Comparison of ENCODE assay signal across 8 cellular contexts in the genomic region with DNA sequence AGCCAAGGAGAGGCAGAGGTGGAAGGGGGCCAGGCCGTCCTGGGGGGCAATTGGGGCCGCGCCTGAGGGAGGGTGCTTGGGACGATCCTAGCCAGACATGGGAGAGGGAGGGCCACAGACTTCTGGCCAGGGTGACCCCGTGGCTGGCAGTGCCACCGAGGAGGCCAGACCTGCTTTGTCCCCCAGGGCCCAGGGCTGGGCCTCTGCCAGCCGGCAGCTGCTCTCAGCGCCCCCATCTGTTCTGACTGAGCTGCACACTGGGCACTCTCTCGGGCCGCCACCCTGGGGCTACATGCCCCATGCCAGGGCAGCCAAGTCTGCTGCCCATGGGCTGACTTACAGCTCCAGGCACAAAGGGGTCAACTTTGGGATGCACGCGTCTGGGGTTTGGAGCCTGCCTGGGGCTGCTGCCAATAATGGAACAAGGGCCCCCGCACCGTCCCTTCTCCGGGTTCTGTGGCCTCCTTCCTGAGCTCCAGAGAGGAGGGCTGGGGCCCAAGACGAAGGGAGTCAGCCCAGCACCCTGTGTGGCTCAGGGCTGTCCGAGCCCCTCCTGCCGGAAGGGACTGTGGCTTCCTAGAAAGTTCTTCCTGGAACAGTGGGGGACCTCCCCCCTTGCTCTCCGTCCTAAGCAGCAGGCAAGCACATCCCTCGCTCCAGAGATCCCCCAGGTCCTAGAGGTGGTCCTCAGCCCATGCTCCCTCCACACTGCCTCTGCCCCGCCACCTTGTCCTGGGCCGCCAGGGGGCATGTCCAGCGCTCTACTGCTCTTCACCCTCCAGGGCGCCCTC. TPM values are rescaled to one million over a fixed set of nuclear protein-coding genes. Genes with fewer than 3 reads are reported as not detected.
DNase-seq lines count a peak whose midpoint lies in the region; ATAC-seq and TF ChIP-seq lines count a peak whose summit lies in the region.

No MANE protein-coding gene starts in this region.

- no peaks in the 10 kb centered on the region for H3K36me3 ChIP-seq in CD4-positive, alpha-beta memory T cell (ENCODE audit: insufficient read depth, low read length)
- H3K36me3 ChIP-seq in kidney epithelial cell (ENCODE audit: control insufficient read depth, insufficient read depth, low read length), result no peaks in the 10 kb centered on the region
- peaks cover 0 to 16% (median 10%) of the 10 kb centered on the region in 5 donors for H3K36me3 ChIP-seq in subcutaneous abdominal adipose tissue (ENCODE audit: control insufficient read depth in 5 of 5, insufficient read depth in 5 of 5, low read length in 5 of 5)

- no peaks in the 10 kb centered on the region for H3K27me3 Mint-ChIP-seq in CD4-positive, alpha-beta memory T cell
- no peaks in the 10 kb centered on the region for H3K27me3 Mint-ChIP-seq in MCF 10A (ENCODE audit: insufficient read depth, unreplicated experiment)

- TF ChIP-seq CTCF in MCF 10A (IDR thresholded peaks at IDR 0.05; ENCODE audit: unreplicated experiment) (peak; percentile 10), kidney epithelial cell (IDR thresholded peaks at IDR 0.05; ENCODE audit: insufficient read depth, low read length, poor library complexity, severe bottlenecking) (peak; percentile 44)

- CTCF ChIA-PET in CD4-positive, alpha-beta memory T cell (lab: Charles Lee; ENCODE audit: partially characterized antibody), result interaction anchor here (3.8 kb wide), 1 partner anchor 28 kb away, joined by 16 read pairs; a partner anchor contains a TSS
- CTCF ChIA-PET in MCF 10A (lab: Yijun Ruan, JAX), result interaction anchor here (4.6 to 5.9 kb wide), 2 partner anchors 10 to 25 kb away, joined by 36 to 85 read pairs; a partner anchor contains a TSS

- H3K27me3 ChIP-seq in CD4-positive, alpha-beta memory T cell (ENCODE audit: insufficient read depth, low read length), result no peaks in the 10 kb centered on the region
- peaks cover 4% of the 10 kb centered on the region for H3K27me3 ChIP-seq in kidney epithelial cell (ENCODE audit: control insufficient read depth, insufficient read depth, low read length)
- H3K27me3 ChIP-seq in subcutaneous abdominal adipose tissue (ENCODE audit: control insufficient read depth in 5 of 5, insufficient read depth in 4 of 5, low read length in 5 of 5), result no peaks in the 10 kb centered on the region

- no peak for ATAC-seq in HG03457 (IDR thresholded peaks at IDR 0.05; ENCODE audit: unreplicated experiment)
- no peak for ATAC-seq in HG02981 (IDR thresholded peaks at IDR 0.05; ENCODE audit: unreplicated experiment)

- peaks cover 10% of the 10 kb centered on the region for H3K4me1 ChIP-seq in CD4-positive, alpha-beta memory T cell (ENCODE audit: insufficient read depth, low read length)
- H3K4me1 ChIP-seq in subcutaneous abdominal adipose tissue (ENCODE audit: control insufficient read depth in 5 of 5, insufficient read depth in 5 of 5, low read length in 5 of 5), result peaks cover 0 to 51% (median 36%) of the 10 kb centered on the region in 5 donors

- intact Hi-C loops in CD4-positive, alpha-beta memory T cell (cut with micrococcal nuclease), result loop anchor here (1.0 kb wide), 1 partner anchor 27 kb away; no protein-coding TSS in a partner anchor
- intact Hi-C loops in MCF 10A (cut with micrococcal nuclease), result no loop called here

- POLR2A ChIA-PET in CD4-positive, alpha-beta memory T cell (lab: Charles Lee; ENCODE audit: partially characterized antibody), result interaction anchor here (1.3 to 4.2 kb wide), 2 partner anchors 28 to 30 kb away, joined by 3 to 21 read pairs; a partner anchor contains a TSS
- POLR2A ChIA-PET in MCF 10A (lab: Yijun Ruan, JAX), result interaction anchor here (0.6 to 6.2 kb wide), 5 partner anchors 10 to 631 kb away, joined by 3 to 35 read pairs (median 3); no protein-coding TSS in a partner anchor

- H3K36me3 Mint-ChIP-seq in CD4-positive, alpha-beta memory T cell, result no peaks in the 10 kb centered on the region
- H3K36me3 Mint-ChIP-seq in MCF 10A (ENCODE audit: insufficient read depth, unreplicated experiment), result peaks cover 17% of the 10 kb centered on the region

- H3K4me3 Mint-ChIP-seq in CD4-positive, alpha-beta memory T cell, result peak overlapping the region in 7 of 8 donors; percentile 5 to 54 (median 43)
- peak overlapping the region; percentile 58 for H3K4me3 Mint-ChIP-seq in MCF 10A (ENCODE audit: unreplicated experiment)

- no peak overlapping the region for H3K4me3 ChIP-seq in CD4-positive, alpha-beta memory T cell (ENCODE audit: low read length in 2 of 2)
- H3K4me3 ChIP-seq in kidney epithelial cell (ENCODE audit: low read depth, low read length) (peak overlapping the region; percentile 52), subcutaneous abdominal adipose tissue (ENCODE audit: low read depth in 1 of 5, low read length in 5 of 5) (peak overlapping the region in 4 of 5 donors; percentile 27 to 78 (median 63))

- peak overlapping the region in 1 of 7 donors; percentile 61 for H3K27ac Mint-ChIP-seq in CD4-positive, alpha-beta memory T cell
- no peak overlapping the region for H3K27ac Mint-ChIP-seq in MCF 10A (ENCODE audit: low read depth, unreplicated experiment)

- BruUV-seq in MCF 10A (replicated peaks; lab: Mats Ljungman, UMichigan), result no TSS peak

- H3K9ac ChIP-seq in subcutaneous abdominal adipose tissue (ENCODE audit: low read length in 5 of 5), result peak overlapping the region in 3 of 5 donors; percentile 47 to 72 (median 57)

- H3K9me3 Mint-ChIP-seq in CD4-positive, alpha-beta memory T cell, result peaks cover 0 to 3% (median 0%) of the 10 kb centered on the region in 8 donors
- no peaks in the 10 kb centered on the region for H3K9me3 Mint-ChIP-seq in MCF 10A (ENCODE audit: unreplicated experiment)

- no peak for DNase-seq in CD4-positive, alpha-beta memory T cell
- DNase-seq in M059J (ENCODE audit: low read depth) (peak; percentile 33), MCF 10A (ENCODE audit: unreplicated experiment) (no peak), kidney epithelial cell (ENCODE audit: low read depth) (no peak), G401 (ENCODE audit: low spot score) (no peak)

- in situ Hi-C loops in G401 (cut with HindIII; ENCODE audit: low sequenced_read_pairs), result no loop called here

- H3K9me3 ChIP-seq in CD4-positive, alpha-beta memory T cell (ENCODE audit: control insufficient read depth in 1 of 2, low read length in 2 of 2), result no peaks in the 10 kb centered on the region
- no peaks in the 10 kb centered on the region for H3K9me3 ChIP-seq in subcutaneous abdominal adipose tissue (ENCODE audit: control insufficient read depth in 5 of 5, low read length in 5 of 5)

- H3K4me1 Mint-ChIP-seq in CD4-positive, alpha-beta memory T cell, result no peaks in the 10 kb centered on the region
- H3K4me1 Mint-ChIP-seq in MCF 10A (ENCODE audit: insufficient read depth, unreplicated experiment), result no peaks in the 10 kb centered on the region

- H3K27ac ChIP-seq in CD4-positive, alpha-beta memory T cell (ENCODE audit: low read depth, low read length), result no peak overlapping the region
- peak overlapping the region; percentile 46 for H3K27ac ChIP-seq in subcutaneous abdominal adipose tissue (ENCODE audit: low read depth, low read length)

RNA-seq across cellular contexts. Expression of a gene that starts 1.1 kb away (rescaled TPM):
- 1 to 10 TPM; 1.5 TPM for total RNA-seq in CD4-positive, alpha-beta memory T cell
- polyA plus RNA-seq in CD4-positive, alpha-beta memory T cell, result 1 to 10 TPM in 1 of 2 donors, under 1 TPM in 1; 0.16 to 1.8 TPM
- total RNA-seq in M059J (2014; rRNA removed; shearing (Covaris generic)), result 0.05 and 0.84 TPM in 2 replicates
- 2.9 and 5.2 TPM in 2 replicates for total RNA-seq in MCF 10A (2022)
- 3.4 and 10.3 TPM in 2 replicates for total RNA-seq in kidney epithelial cell
- total RNA-seq in G401 (2014; rRNA removed; shearing (Covaris generic)), result 18.3 and 19.5 TPM in 2 replicates

RNA-seq across cellular contexts. Expression of a gene that starts 27.8 kb away (rescaled TPM):
- total RNA-seq in CD4-positive, alpha-beta memory T cell, result 10 to 100 TPM; 69.3 to 80.2 TPM
- polyA plus RNA-seq in CD4-positive, alpha-beta memory T cell, result 100 to 1,000 TPM; 208 to 266 TPM
- total RNA-seq in M059J (2014; rRNA removed; shearing (Covaris generic)), result 292 and 348 TPM in 2 replicates
- total RNA-seq in MCF 10A (2022) (63.3 and 72.7 TPM in 2 replicates), kidney epithelial cell (222 and 235 TPM in 2 replicates)
- 207 and 294 TPM in 2 replicates for total RNA-seq in G401 (2014; rRNA removed; shearing (Covaris generic))

RNA-seq across cellular contexts. Expression of a gene that starts 35.8 kb away (rescaled TPM):
- 10 to 100 TPM; 93.1 to 96.8 TPM for total RNA-seq in CD4-positive, alpha-beta memory T cell
- polyA plus RNA-seq in CD4-positive, alpha-beta memory T cell, result 10 to 100 TPM in 1 of 2 donors, 1 to 10 TPM in 1; 4.0 to 11.6 TPM
- total RNA-seq in M059J (2014; rRNA removed; shearing (Covaris generic)), result 24.8 and 25.6 TPM in 2 replicates
- total RNA-seq in MCF 10A (2022) (91.6 and 102 TPM in 2 replicates), kidney epithelial cell (109 and 131 TPM in 2 replicates)
- 30.3 and 31.3 TPM in 2 replicates for total RNA-seq in G401 (2014; rRNA removed; shearing (Covaris generic))

Comparison
In these comparisons a context has a peak if more than half of its experiments do, and no peak if none do; other contexts are left out.
1. H3K4me3 ChIP-seq: peak in kidney epithelial cell (single experiment) and subcutaneous abdominal adipose tissue (4 of 5); none in CD4-positive, alpha-beta memory T cell (0 of 2).